ENCODE assay signal across 26 cellular contexts in the genomic region with DNA sequence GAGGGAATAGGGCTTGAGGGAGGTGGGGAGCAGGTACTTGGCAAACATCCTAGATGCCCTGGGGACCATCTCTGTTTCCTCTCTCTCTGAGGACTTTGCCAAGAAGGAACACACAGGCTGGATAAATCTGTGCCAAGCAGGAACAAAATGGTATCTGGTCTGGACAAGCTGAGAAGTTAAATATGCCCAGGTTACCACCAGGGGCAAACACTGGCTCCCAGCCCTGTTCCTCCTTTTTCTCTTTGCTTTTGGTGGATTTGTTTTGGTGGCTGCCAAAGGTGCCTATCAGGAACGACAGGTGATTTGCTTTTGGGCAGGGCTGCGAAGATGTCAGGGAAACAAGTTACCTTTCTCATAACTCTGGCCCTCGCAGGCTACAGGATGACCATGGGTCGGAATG.
A peak's percentile ranks its signal among the peaks of the same experiment; 100 is the strongest.
DNase-seq lines count a peak whose midpoint lies in the region; TF ChIP-seq lines count a peak whose summit lies in the region.
"Had no signal": no experiment of that assay in that cellular context is flagged by ENCODE, and none has a peak within 500 bp of the region (broad histone marks: within the 10 kb centered on the region; RNA-seq: fewer than 3 reads in every experiment).

No MANE protein-coding gene starts in this region.

- no peak for TF ChIP-seq CTCF in RWPE1 (conservative IDR thresholded peaks at IDR 0.05; ENCODE audit: low read depth)
- TF ChIP-seq CTCF in neural crest cell (conservative IDR thresholded peaks at IDR 0.05), result no peak

- POLR2A ChIA-PET in RWPE1 (lab: Yijun Ruan, JAX; ENCODE audit: low non-redundant PET) (no interaction called here), HEK293T (lab: Yijun Ruan, JAX) (no interaction called here)

- no peaks in the 10 kb centered on the region for H3K36me3 Mint-ChIP-seq in neural crest cell (ENCODE audit: low read depth)
- H3K36me3 Mint-ChIP-seq: CD8-positive, alpha-beta memory T cell; T-cell had no signal

- H3K27ac ChIP-seq in RWPE1, result peak overlapping the region; percentile 22; the same call in 1 of the 2 replicates
- H3K27ac ChIP-seq: 22Rv1, BLaER1, GM23248, HL-60, Peyer's patch, SJCRH30 had no signal

- DNase-seq in DMS 273 (lab: John Stamatoyannopoulos, UW; ENCODE audit: unreplicated experiment) (peak; percentile 15), DMS 273 treated with DMSO at 0.1 percent for 48 hours (lab: John Stamatoyannopoulos, UW) (no peak), COR-L47 (lab: John Stamatoyannopoulos, UW) (peak; percentile 31), RWPE1 (ENCODE audit: low spot score) (no peak), neural crest cell (ENCODE audit: low read depth, low spot score) (no peak), NOMO-1 (lab: John Stamatoyannopoulos, UW; ENCODE audit: unreplicated experiment in 2 of 2) (no peak), COLO829 (ENCODE audit: low spot score) (no peak), HEK293T (ENCODE audit: extremely low spot score) (no peak)
- DNase-seq: ACHN; CD8-positive, alpha-beta memory T cell; DMS79 treated with DMSO at 0.1 percent for 48 hours; GM23248; H9; KBM-7; NCI-H1092 treated with DMSO at 0.1 percent for 48 hours; NCI-H1436 treated with DMSO at 0.1 percent for 48 hours; NCI-H1930; NCI-H2227 treated with DMSO at 0.1 percent for 48 hours; NCI-H510A; NCI-H748 treated with DMSO at 0.1 percent for 48 hours; Peyer's patch; SJCRH30; T-cell had no signal

- peak overlapping the region; percentile 23 for H3K4me3 Mint-ChIP-seq in neural crest cell
- H3K4me3 Mint-ChIP-seq: CD8-positive, alpha-beta memory T cell; T-cell had no signal

- H3K9me3 Mint-ChIP-seq in neural crest cell, result no peaks in the 10 kb centered on the region
- H3K9me3 Mint-ChIP-seq: CD8-positive, alpha-beta memory T cell; H9; T-cell had no signal

- H3K27me3 Mint-ChIP-seq in neural crest cell (ENCODE audit: low read depth), result peaks cover 6% of the 10 kb centered on the region

- no peak overlapping the region for H3K27ac Mint-ChIP-seq in neural crest cell (ENCODE audit: unreplicated experiment)
- H3K27ac Mint-ChIP-seq: H9, T-cell had no signal

- CTCF ChIA-PET in RWPE1 (lab: Yijun Ruan, JAX) (no interaction called here), HEK293T (lab: Yijun Ruan, JAX) (no interaction called here)

- H3K4me1 Mint-ChIP-seq in neural crest cell, result peaks cover 9% of the 10 kb centered on the region

TF ChIP-seq in HEK293T, 16 proteins besides CTCF, POLR2A, EP300 and RAD21:
- TF ChIP-seq LEF1 (IDR thresholded peaks at IDR 0.05; ENCODE audit: borderline replicate concordance), result no peak
- TF ChIP-seq ELF4 (IDR thresholded peaks at IDR 0.05), result no peak
- no peak for TF ChIP-seq FOXM1 (IDR thresholded peaks at IDR 0.05; ENCODE audit: borderline replicate concordance)
TF ChIP-seq in HEK293T: peak in this region for 0.

Comparison
In these comparisons a context has a peak if more than half of its experiments do, and no peak if none do; other contexts are left out.
1. DNase-seq: peak in DMS 273 (single experiment) and COR-L47 (single experiment); none in DMS 273 treated with DMSO at 0.1 percent for 48 hours (single experiment), RWPE1 (single experiment), neural crest cell (single experiment), NOMO-1 (0 of 2), COLO829 (single experiment) and HEK293T (single experiment).